Comparison of ENCODE assay signal across 1 cellular context in the genomic region with DNA sequence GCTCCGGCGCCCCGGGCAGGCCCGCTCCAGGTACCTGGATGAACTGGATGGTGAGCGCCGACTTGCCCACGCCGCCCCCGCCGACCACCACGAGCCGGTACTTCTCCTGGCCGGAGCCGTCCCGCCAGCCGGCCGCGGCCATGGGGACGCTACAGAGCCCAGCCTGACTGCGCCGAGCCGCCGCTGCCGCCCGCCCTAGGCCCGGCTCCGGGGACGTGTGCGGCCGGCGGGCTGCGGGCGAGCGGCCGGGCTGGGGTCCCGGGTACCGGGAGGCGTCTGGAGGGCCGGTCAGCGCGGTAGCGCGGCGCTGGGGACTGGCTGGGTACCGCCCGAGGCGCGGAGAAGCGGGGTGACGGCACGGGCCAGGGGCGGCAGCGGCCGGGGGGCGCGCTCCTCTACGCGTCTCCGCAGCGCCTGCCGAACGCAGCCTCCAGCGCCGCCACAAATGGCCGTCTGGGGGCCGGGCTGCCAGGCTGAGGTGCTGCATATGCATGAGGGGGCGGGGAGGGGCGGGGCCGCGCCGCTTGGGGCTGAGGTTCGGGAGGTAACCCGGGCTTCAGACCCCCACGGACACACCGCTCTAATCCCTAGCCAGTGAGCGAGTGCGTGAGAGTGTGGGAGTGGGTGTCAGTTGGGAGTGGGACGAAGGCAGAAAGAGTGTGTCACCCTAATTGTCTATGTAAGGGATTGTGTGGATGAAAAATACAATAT.
A peak's percentile ranks its signal among the peaks of the same experiment; 100 is the strongest.
TF ChIP-seq lines count a peak whose summit lies in the region.

RRAS2 (minus strand) TSS at position 455 of the 711 bp plus-strand sequence; CDS start at position 142, 313 bp downstream.

TF ChIP-seq in GM12878, 131 proteins besides CTCF, POLR2A, EP300 and RAD21 (continued from another document):
- TF ChIP-seq, protein P1, sequence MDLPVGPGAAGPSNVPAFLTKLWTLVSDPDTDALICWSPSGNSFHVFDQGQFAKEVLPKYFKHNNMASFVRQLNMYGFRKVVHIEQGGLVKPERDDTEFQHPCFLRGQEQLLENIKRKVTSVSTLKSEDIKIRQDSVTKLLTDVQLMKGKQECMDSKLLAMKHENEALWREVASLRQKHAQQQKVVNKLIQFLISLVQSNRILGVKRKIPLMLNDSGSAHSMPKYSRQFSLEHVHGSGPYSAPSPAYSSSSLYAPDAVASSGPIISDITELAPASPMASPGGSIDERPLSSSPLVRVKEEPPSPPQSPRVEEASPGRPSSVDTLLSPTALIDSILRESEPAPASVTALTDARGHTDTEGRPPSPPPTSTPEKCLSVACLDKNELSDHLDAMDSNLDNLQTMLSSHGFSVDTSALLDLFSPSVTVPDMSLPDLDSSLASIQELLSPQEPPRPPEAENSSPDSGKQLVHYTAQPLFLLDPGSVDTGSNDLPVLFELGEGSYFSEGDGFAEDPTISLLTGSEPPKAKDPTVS (IDR thresholded peaks at IDR 0.05; ENCODE audit: low read depth, low read length) = no peak
- TF ChIP-seq RFX5 (IDR thresholded peaks at IDR 0.05; ENCODE audit: low read depth, low read length) (no peak), MEF2B (IDR thresholded peaks at IDR 0.05; ENCODE audit: partially characterized antibody, poor library complexity, severe bottlenecking) (no peak), DPF2 (IDR thresholded peaks at IDR 0.05) (peak; percentile 87), IKZF2 (IDR thresholded peaks at IDR 0.05) (no peak), GABPA (IDR thresholded peaks at IDR 0.05; ENCODE audit: low read depth) (no peak), ZNF207 (IDR thresholded peaks at IDR 0.05; ENCODE audit: borderline replicate concordance) (peak; percentile 45; the same call in 1 of the 2 replicates), NRF1 (conservative IDR thresholded peaks at IDR 0.05; ENCODE audit: low read depth, low read length) (no peak), PAX5 (IDR thresholded peaks at IDR 0.05; ENCODE audit: borderline replicate concordance, low read depth, low read length) (no peak), POLR2AphosphoS2 (IDR thresholded peaks at IDR 0.05; ENCODE audit: low read depth, low read length) (peak; percentile 72; the same call in 1 of the 2 replicates), NR2F1 (conservative IDR thresholded peaks at IDR 0.05) (peak; percentile 50; the same call in 1 of the 2 replicates), ZBTB33 (IDR thresholded peaks at IDR 0.05) (no peak), ZNF622 (IDR thresholded peaks at IDR 0.05) (no peak), SRF (IDR thresholded peaks at IDR 0.05; ENCODE audit: low read depth in 2 of 2, low read length in 2 of 2) (0 out of 4 replicates have a peak, but pooled peaks of 1 of the 2 experiments have one; percentile 52), CREB1 (IDR thresholded peaks at IDR 0.05; ENCODE audit: low read depth) (peak; percentile 53; the same call in 1 of the 2 replicates), ATF7 (IDR thresholded peaks at IDR 0.05; ENCODE audit: low read depth) (no peak), POU2F2 (IDR thresholded peaks at IDR 0.05; ENCODE audit: borderline replicate concordance, low read depth, low read length) (peak; percentile 100), SP1 (IDR thresholded peaks at IDR 0.05; ENCODE audit: low read depth, low read length) (no peak), EGR1 (IDR thresholded peaks at IDR 0.05; ENCODE audit: borderline replicate concordance in 1 of 2, low read depth in 2 of 2, low read length in 2 of 2) (peak in 1 of 2 experiments; percentile 73; a peak in 2 of 3 replicates), SIN3A (IDR thresholded peaks at IDR 0.05; ENCODE audit: low read depth, low read length) (no peak), TCF12 (IDR thresholded peaks at IDR 0.05; ENCODE audit: low read depth, low read length) (0 out of 2 replicates have a peak, but pooled peaks have one; percentile 27), CHD2 (IDR thresholded peaks at IDR 0.05; ENCODE audit: borderline replicate concordance, low read depth, low read length) (no peak), SIX5 (IDR thresholded peaks at IDR 0.05; ENCODE audit: low read depth, low read length, severe bottlenecking) (no peak), TAF1 (IDR thresholded peaks at IDR 0.05; ENCODE audit: borderline replicate concordance, low read depth, low read length) (peak; percentile 67; the same call in 1 of the 2 replicates), MXI1 (IDR thresholded peaks at IDR 0.05; ENCODE audit: low read depth, low read length) (no peak)
- TF ChIP-seq, protein P2, sequence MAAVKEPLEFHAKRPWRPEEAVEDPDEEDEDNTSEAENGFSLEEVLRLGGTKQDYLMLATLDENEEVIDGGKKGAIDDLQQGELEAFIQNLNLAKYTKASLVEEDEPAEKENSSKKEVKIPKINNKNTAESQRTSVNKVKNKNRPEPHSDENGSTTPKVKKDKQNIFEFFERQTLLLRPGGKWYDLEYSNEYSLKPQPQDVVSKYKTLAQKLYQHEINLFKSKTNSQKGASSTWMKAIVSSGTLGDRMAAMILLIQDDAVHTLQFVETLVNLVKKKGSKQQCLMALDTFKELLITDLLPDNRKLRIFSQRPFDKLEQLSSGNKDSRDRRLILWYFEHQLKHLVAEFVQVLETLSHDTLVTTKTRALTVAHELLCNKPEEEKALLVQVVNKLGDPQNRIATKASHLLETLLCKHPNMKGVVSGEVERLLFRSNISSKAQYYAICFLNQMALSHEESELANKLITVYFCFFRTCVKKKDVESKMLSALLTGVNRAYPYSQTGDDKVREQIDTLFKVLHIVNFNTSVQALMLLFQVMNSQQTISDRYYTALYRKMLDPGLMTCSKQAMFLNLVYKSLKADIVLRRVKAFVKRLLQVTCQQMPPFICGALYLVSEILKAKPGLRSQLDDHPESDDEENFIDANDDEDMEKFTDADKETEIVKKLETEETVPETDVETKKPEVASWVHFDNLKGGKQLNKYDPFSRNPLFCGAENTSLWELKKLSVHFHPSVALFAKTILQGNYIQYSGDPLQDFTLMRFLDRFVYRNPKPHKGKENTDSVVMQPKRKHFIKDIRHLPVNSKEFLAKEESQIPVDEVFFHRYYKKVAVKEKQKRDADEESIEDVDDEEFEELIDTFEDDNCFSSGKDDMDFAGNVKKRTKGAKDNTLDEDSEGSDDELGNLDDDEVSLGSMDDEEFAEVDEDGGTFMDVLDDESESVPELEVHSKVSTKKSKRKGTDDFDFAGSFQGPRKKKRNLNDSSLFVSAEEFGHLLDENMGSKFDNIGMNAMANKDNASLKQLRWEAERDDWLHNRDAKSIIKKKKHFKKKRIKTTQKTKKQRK (IDR thresholded peaks at IDR 0.05; ENCODE audit: low read depth, low read length) = no peak
- TF ChIP-seq, protein P3, sequence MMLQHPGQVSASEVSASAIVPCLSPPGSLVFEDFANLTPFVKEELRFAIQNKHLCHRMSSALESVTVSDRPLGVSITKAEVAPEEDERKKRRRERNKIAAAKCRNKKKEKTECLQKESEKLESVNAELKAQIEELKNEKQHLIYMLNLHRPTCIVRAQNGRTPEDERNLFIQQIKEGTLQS (IDR thresholded peaks at IDR 0.05; ENCODE audit: borderline replicate concordance, extremely low read depth, low read depth, low read length) = no peak
